14 cellular contexts compared by ENCODE assay signal in genomic region chr7:27170494-27170811, GRCh38. TPM values are rescaled to one million over a fixed set of nuclear protein-coding genes. Genes with fewer than 3 reads are reported as not detected.
A peak's percentile ranks its signal among the peaks of the same experiment; 100 is the strongest.
DNase-seq lines count a peak whose midpoint lies in the region; ATAC-seq and TF ChIP-seq lines count a peak whose summit lies in the region.
"Had no signal": no experiment of that assay in that cellular context is flagged by ENCODE, and none has a peak within 500 bp of the region (broad histone marks: within the 10 kb centered on the region; RNA-seq: fewer than 3 reads in every experiment).

No MANE protein-coding gene starts in this region.

- peaks cover 44 to 55% of the 10 kb centered on the region in 2 donors for H3K27me3 Mint-ChIP-seq in natural killer cell treated with Interleukin-12 subunit alpha and Interleukin-12 subunit beta and Interleukin-15 and Interleukin-18, amount 100 ng/mL, for 72 hours
- peaks cover 59 to 68% of the 10 kb centered on the region in 2 donors for H3K27me3 Mint-ChIP-seq in natural killer cell (ENCODE audit: low read depth in 2 of 2)
- H3K27me3 Mint-ChIP-seq in nephron (ENCODE audit: low read depth): peaks cover 27% of the 10 kb centered on the region
- peaks cover 72% of the 10 kb centered on the region for H3K27me3 Mint-ChIP-seq in activated CD4-positive, alpha-beta T cell treated with anti-CD3 and anti-CD28 coated beads, Interleukin-2, amount 10 ng/mL, durations not matched to agents 7 days and 5 days

- no peak for TF ChIP-seq CTCF in natural killer cell (IDR thresholded peaks at IDR 0.05)
- no peak for TF ChIP-seq CTCF in mammary epithelial cell (conservative IDR thresholded peaks at IDR 0.05 in 1 of 2, IDR thresholded peaks at IDR 0.05 in 1 of 2; ENCODE audit: extremely low read depth in 1 of 2, insufficient read depth in 1 of 2, low read depth in 1 of 2, low read length in 2 of 2)
- TF ChIP-seq CTCF in nephron (IDR thresholded peaks at IDR 0.05; ENCODE audit: unreplicated experiment in 3 of 3): no peak
- TF ChIP-seq CTCF in vagina (IDR thresholded peaks at IDR 0.05): no peak

- DNase-seq in natural killer cell treated with Interleukin-12 subunit alpha and Interleukin-12 subunit beta and Interleukin-15 and Interleukin-18, amount 100 ng/mL, for 72 hours (ENCODE audit: low spot score): no peak
- DNase-seq in natural killer cell (no peak), mammary epithelial cell (no peak), vagina (ENCODE audit: extremely low spot score in 2 of 2) (no peak), amniotic stem cell (lab: John Stamatoyannopoulos, UW) (no peak)
- no peak for DNase-seq in activated CD4-positive, alpha-beta T cell treated with anti-CD3 and anti-CD28 coated beads, Interleukin-2, amount 10 ng/mL, durations not matched to agents 7 days and 5 days
- DNase-seq: activated CD4-positive, alpha-beta T cell treated with anti-CD3 and anti-CD28 coated beads for 4 hours; central memory CD4-positive, alpha-beta T cell; IMR-90; NCI-H2029 treated with DMSO at 0.1 percent for 48 hours; stimulated activated CD8-positive, alpha-beta memory T cell treated with anti-CD3 and anti-CD28 coated beads, Interleukin-4, amount 100 ng/mL, for 48 hours had no signal

- H3K9me3 ChIP-seq in mammary epithelial cell (replicated peaks; ENCODE audit: insufficient read depth, low read length) (peaks cover 9% of the 10 kb centered on the region), vagina (no peaks in the 10 kb centered on the region)

- H3K36me3 ChIP-seq in mammary epithelial cell (ENCODE audit: insufficient read depth, low read length): no peaks in the 10 kb centered on the region
- no peaks in the 10 kb centered on the region for H3K36me3 ChIP-seq in vagina

- no peak overlapping the region for H3K27ac Mint-ChIP-seq in natural killer cell treated with Interleukin-12 subunit alpha and Interleukin-12 subunit beta and Interleukin-15 and Interleukin-18, amount 100 ng/mL, for 72 hours
- H3K27ac Mint-ChIP-seq in natural killer cell (no peak overlapping the region), nephron (peak overlapping the region; percentile 99 to 100 (median 99))
- H3K27ac Mint-ChIP-seq in activated CD4-positive, alpha-beta T cell treated with anti-CD3 and anti-CD28 coated beads, Interleukin-2, amount 10 ng/mL, durations not matched to agents 7 days and 5 days: no peak overlapping the region
- H3K27ac Mint-ChIP-seq: activated T-helper 17 cell treated with anti-CD3 and anti-CD28 coated beads, Interleukin-2, amount 50 U/mL, for 72 hours had no signal

- no peak for TF ChIP-seq POLR2A in vagina (IDR thresholded peaks at IDR 0.05)

- intact Hi-C loops in natural killer cell (cut with micrococcal nuclease) (no loop called here), mammary epithelial cell (cut with micrococcal nuclease) (no loop called here), vagina (cut with DNase I) (no loop called here)

- WGBS in mammary epithelial cell (ENCODE audit: low coverage, missing lambda C conversion rate): 65% methylated on average over 5 of the region's 5 CpGs

- H2AFZ ChIP-seq in mammary epithelial cell (ENCODE audit: low read depth, low read length): peak overlapping the region; percentile 67

- H3K27ac ChIP-seq in mammary epithelial cell (ENCODE audit: insufficient read depth, low read depth, low read length): no peak overlapping the region
- H3K27ac ChIP-seq in vagina: peak overlapping the region; percentile 99

- ATAC-seq in natural killer cell treated with Interleukin-12 subunit alpha and Interleukin-12 subunit beta and Interleukin-15 and Interleukin-18, amount 100 ng/mL, for 72 hours: no peak
- ATAC-seq in natural killer cell: no peak
- no peak for ATAC-seq in activated CD4-positive, CD25-positive, alpha-beta regulatory T cell treated with anti-CD3 and anti-CD28 coated beads, Interleukin-2, amount 50 U/mL, for 24 hours
- ATAC-seq: activated T-helper 17 cell treated with anti-CD3 and anti-CD28 coated beads, Interleukin-2, amount 50 U/mL, for 72 hours had no signal

- dilution Hi-C loops in mammary epithelial cell (cut with HindIII; ENCODE audit: low sequenced_read_pairs): no loop called here

- H4K20me1 ChIP-seq in mammary epithelial cell (ENCODE audit: insufficient read depth, low read length): no peaks in the 10 kb centered on the region

- in situ Hi-C loops in mammary epithelial cell (cut with MboI; ENCODE audit: low sequenced_read_pairs in 2 of 2): loop anchor here in 1 of 2 donors (25.0 kb wide), 2 partner anchors 1083 to 1283 kb away; no protein-coding TSS in a partner anchor

- H3K36me3 Mint-ChIP-seq in natural killer cell treated with Interleukin-12 subunit alpha and Interleukin-12 subunit beta and Interleukin-15 and Interleukin-18, amount 100 ng/mL, for 72 hours: peaks cover 12% of the 10 kb centered on the region
- H3K36me3 Mint-ChIP-seq in natural killer cell (peaks cover 20% of the 10 kb centered on the region), nephron (ENCODE audit: low read depth) (peaks cover 62% of the 10 kb centered on the region)
- peaks cover 8% of the 10 kb centered on the region for H3K36me3 Mint-ChIP-seq in activated CD4-positive, alpha-beta T cell treated with anti-CD3 and anti-CD28 coated beads, Interleukin-2, amount 10 ng/mL, durations not matched to agents 7 days and 5 days (ENCODE audit: low read depth)

- H3K4me3 ChIP-seq in mammary epithelial cell (replicated peaks in 1 of 3; ENCODE audit: insufficient read depth in 1 of 3, low read depth in 2 of 3, low read length in 3 of 3) (no peak overlapping the region), vagina (peak overlapping the region; percentile 56 to 64)

- peaks cover 29 to 42% of the 10 kb centered on the region in 2 donors for H3K4me1 Mint-ChIP-seq in natural killer cell treated with Interleukin-12 subunit alpha and Interleukin-12 subunit beta and Interleukin-15 and Interleukin-18, amount 100 ng/mL, for 72 hours (ENCODE audit: low read depth in 2 of 2)
- peaks cover 43 to 52% of the 10 kb centered on the region in 2 donors for H3K4me1 Mint-ChIP-seq in natural killer cell
- peaks cover 36% of the 10 kb centered on the region for H3K4me1 Mint-ChIP-seq in nephron
- peaks cover 13% of the 10 kb centered on the region for H3K4me1 Mint-ChIP-seq in activated CD4-positive, alpha-beta T cell treated with anti-CD3 and anti-CD28 coated beads, Interleukin-2, amount 10 ng/mL, durations not matched to agents 7 days and 5 days

- CTCF ChIA-PET in mammary epithelial cell (lab: Charles Lee; ENCODE audit: low non-redundant PET): no interaction called here
- CTCF ChIA-PET in activated CD4-positive, alpha-beta T cell treated with anti-CD3 and anti-CD28 coated beads, Interleukin-2, amount 10 ng/mL, durations not matched to agents 7 days and 5 days (lab: Charles Lee): interaction anchor here (0.8 to 1.2 kb wide), 4 partner anchors 9 to 31 kb away, joined by 3 read pairs; no protein-coding TSS in a partner anchor

- H3K79me2 ChIP-seq in mammary epithelial cell (ENCODE audit: insufficient read depth, low read length): no peaks in the 10 kb centered on the region

- H3K27me3 ChIP-seq in mammary epithelial cell (ENCODE audit: insufficient read depth, low read length): peaks cover 20% of the 10 kb centered on the region
- no peaks in the 10 kb centered on the region for H3K27me3 ChIP-seq in vagina

- no peak overlapping the region for H3K4me2 ChIP-seq in mammary epithelial cell (ENCODE audit: insufficient read depth, low read depth, low read length)

- no peak overlapping the region for H3K9ac ChIP-seq in mammary epithelial cell (ENCODE audit: insufficient read depth, low read length)

- TSS peak; percentile 15 for BruUV-seq in mammary epithelial cell (replicated peaks; lab: Mats Ljungman, UMichigan)

- H3K4me3 Mint-ChIP-seq in natural killer cell treated with Interleukin-12 subunit alpha and Interleukin-12 subunit beta and Interleukin-15 and Interleukin-18, amount 100 ng/mL, for 72 hours: peak overlapping the region; percentile 17
- no peak overlapping the region for H3K4me3 Mint-ChIP-seq in natural killer cell
- peak overlapping the region; percentile 92 to 95 (median 93) for H3K4me3 Mint-ChIP-seq in nephron
- no peak overlapping the region for H3K4me3 Mint-ChIP-seq in activated CD4-positive, alpha-beta T cell treated with anti-CD3 and anti-CD28 coated beads, Interleukin-2, amount 10 ng/mL, durations not matched to agents 7 days and 5 days
- H3K4me3 Mint-ChIP-seq: activated T-helper 17 cell treated with anti-CD3 and anti-CD28 coated beads, Interleukin-2, amount 50 U/mL, for 72 hours had no signal

- H3K9me3 Mint-ChIP-seq in natural killer cell treated with Interleukin-12 subunit alpha and Interleukin-12 subunit beta and Interleukin-15 and Interleukin-18, amount 100 ng/mL, for 72 hours: no peaks in the 10 kb centered on the region
- H3K9me3 Mint-ChIP-seq in natural killer cell (no peaks in the 10 kb centered on the region), nephron (no peaks in the 10 kb centered on the region)
- H3K9me3 Mint-ChIP-seq in activated CD4-positive, alpha-beta T cell treated with anti-CD3 and anti-CD28 coated beads, Interleukin-2, amount 10 ng/mL, durations not matched to agents 7 days and 5 days: no peaks in the 10 kb centered on the region
- H3K9me3 Mint-ChIP-seq: activated T-helper 17 cell treated with anti-CD3 and anti-CD28 coated beads, Interleukin-2, amount 50 U/mL, for 72 hours had no signal

- H3K4me1 ChIP-seq in mammary epithelial cell (ENCODE audit: insufficient read depth, low read length) (peaks cover 26% of the 10 kb centered on the region), vagina (peaks cover 53% of the 10 kb centered on the region)

- POLR2A ChIA-PET in activated CD4-positive, alpha-beta T cell treated with anti-CD3 and anti-CD28 coated beads, Interleukin-2, amount 10 ng/mL, durations not matched to agents 7 days and 5 days (lab: Charles Lee): no interaction called here

RNA-seq across cellular contexts. Expression of gene HOXA10, which starts 3.7 kb away (rescaled TPM):
- 1 to 10 TPM in 1 of 2 donors, under 1 TPM in 1; 0.88 to 1.3 TPM for total RNA-seq in natural killer cell treated with Interleukin-12 subunit alpha and Interleukin-12 subunit beta and Interleukin-15 and Interleukin-18, amount 100 ng/mL, for 72 hours
- total RNA-seq in natural killer cell (1 to 10 TPM in 2 of 3 donors, under 1 TPM in 1; 0.82 to 3.3 (median 2.2) TPM), mammary epithelial cell (1 to 10 TPM; 4.2 to 4.3 TPM), vagina (19.2 TPM)
- 0.18 TPM for polyA plus RNA-seq in mammary epithelial cell
- polyA minus RNA-seq in mammary epithelial cell: not detected
- not detected for total RNA-seq in activated CD4-positive, alpha-beta T cell treated with anti-CD3 and anti-CD28 coated beads, Interleukin-2, amount 10 ng/mL, durations not matched to agents 7 days and 5 days
- total RNA-seq: activated T-helper 17 cell treated with anti-CD3 and anti-CD28 coated beads, Interleukin-2, amount 50 U/mL, for 72 hours had no signal

RNA-seq across cellular contexts. Expression of gene HOXA9, which starts 5.1 kb away (rescaled TPM):
- 1 to 10 TPM in 1 of 2 donors, not detected in 1; 2.4 TPM for total RNA-seq in natural killer cell treated with Interleukin-12 subunit alpha and Interleukin-12 subunit beta and Interleukin-15 and Interleukin-18, amount 100 ng/mL, for 72 hours
- total RNA-seq in natural killer cell (1 to 10 TPM in 1 of 3 donors, under 1 TPM in 2; 0.39 to 4.6 (median 0.42) TPM), mammary epithelial cell (10 to 100 TPM in 1 of 2 donors, 1 to 10 TPM in 1; 7.8 to 25.1 TPM), vagina (13.0 TPM)
- polyA plus RNA-seq in mammary epithelial cell: 0.03 TPM
- polyA minus RNA-seq in mammary epithelial cell: not detected
- not detected for total RNA-seq in activated CD4-positive, alpha-beta T cell treated with anti-CD3 and anti-CD28 coated beads, Interleukin-2, amount 10 ng/mL, durations not matched to agents 7 days and 5 days
- total RNA-seq: activated T-helper 17 cell treated with anti-CD3 and anti-CD28 coated beads, Interleukin-2, amount 50 U/mL, for 72 hours had no signal

RNA-seq across cellular contexts. Expression of gene HOXA7, which starts 14.0 kb away (rescaled TPM):
- total RNA-seq in natural killer cell treated with Interleukin-12 subunit alpha and Interleukin-12 subunit beta and Interleukin-15 and Interleukin-18, amount 100 ng/mL, for 72 hours: under 1 TPM in 1 of 2 donors, not detected in 1; 0.20 TPM
- not detected for total RNA-seq in natural killer cell
- 1 to 10 TPM; 2.3 to 8.0 TPM for total RNA-seq in mammary epithelial cell
- polyA plus RNA-seq in mammary epithelial cell: 3.9 TPM
- 3.7 TPM for polyA minus RNA-seq in mammary epithelial cell
- total RNA-seq in vagina: 23.8 TPM
- not detected for total RNA-seq in activated CD4-positive, alpha-beta T cell treated with anti-CD3 and anti-CD28 coated beads, Interleukin-2, amount 10 ng/mL, durations not matched to agents 7 days and 5 days
- total RNA-seq: activated T-helper 17 cell treated with anti-CD3 and anti-CD28 coated beads, Interleukin-2, amount 50 U/mL, for 72 hours had no signal

RNA-seq across cellular contexts. Expression of gene HOXA11, which starts 14.6 kb away (rescaled TPM):
- under 1 TPM; 0.20 to 0.76 TPM for total RNA-seq in natural killer cell treated with Interleukin-12 subunit alpha and Interleukin-12 subunit beta and Interleukin-15 and Interleukin-18, amount 100 ng/mL, for 72 hours
- not detected for total RNA-seq in natural killer cell
- total RNA-seq in mammary epithelial cell: under 1 TPM; 0.17 to 0.96 TPM
- polyA plus RNA-seq in mammary epithelial cell: 0.12 TPM
- not detected for polyA minus RNA-seq in mammary epithelial cell
- total RNA-seq in vagina: 9.8 TPM
- not detected for total RNA-seq in activated CD4-positive, alpha-beta T cell treated with anti-CD3 and anti-CD28 coated beads, Interleukin-2, amount 10 ng/mL, durations not matched to agents 7 days and 5 days
- total RNA-seq: activated T-helper 17 cell treated with anti-CD3 and anti-CD28 coated beads, Interleukin-2, amount 50 U/mL, for 72 hours; IMR-90 had no signal

RNA-seq across cellular contexts. Expression of gene HOXA3, which starts 18.1 kb away (rescaled TPM):
- total RNA-seq in natural killer cell treated with Interleukin-12 subunit alpha and Interleukin-12 subunit beta and Interleukin-15 and Interleukin-18, amount 100 ng/mL, for 72 hours: not detected
- total RNA-seq in natural killer cell (under 1 TPM; 0.32 to 0.78 (median 0.35) TPM), mammary epithelial cell (1 to 10 TPM; 2.0 to 9.9 TPM), vagina (3.9 TPM)
- 1.4 TPM for polyA plus RNA-seq in mammary epithelial cell
- 0.83 TPM for polyA minus RNA-seq in mammary epithelial cell
- not detected for total RNA-seq in activated CD4-positive, alpha-beta T cell treated with anti-CD3 and anti-CD28 coated beads, Interleukin-2, amount 10 ng/mL, durations not matched to agents 7 days and 5 days
- total RNA-seq: activated T-helper 17 cell treated with anti-CD3 and anti-CD28 coated beads, Interleukin-2, amount 50 U/mL, for 72 hours had no signal

Comparison
In these comparisons a context has a peak if more than half of its experiments do, and no peak if none do; other contexts are left out.
1. H3K4me3 Mint-ChIP-seq: peak in natural killer cell treated with Interleukin-12 subunit alpha and Interleukin-12 subunit beta and Interleukin-15 and Interleukin-18, amount 100 ng/mL, for 72 hours (single experiment) and nephron (3 of 3); none in natural killer cell (single experiment) and activated CD4-positive, alpha-beta T cell treated with anti-CD3 and anti-CD28 coated beads, Interleukin-2, amount 10 ng/mL, durations not matched to agents 7 days and 5 days (single experiment).
2. H3K27ac Mint-ChIP-seq: peak in nephron (3 of 3); none in natural killer cell treated with Interleukin-12 subunit alpha and Interleukin-12 subunit beta and Interleukin-15 and Interleukin-18, amount 100 ng/mL, for 72 hours (0 of 2), natural killer cell (0 of 2) and activated CD4-positive, alpha-beta T cell treated with anti-CD3 and anti-CD28 coated beads, Interleukin-2, amount 10 ng/mL, durations not matched to agents 7 days and 5 days (single experiment).
3. H3K4me3 ChIP-seq: peak in vagina (2 of 2); none in mammary epithelial cell (0 of 3).